In the genomic region with DNA sequence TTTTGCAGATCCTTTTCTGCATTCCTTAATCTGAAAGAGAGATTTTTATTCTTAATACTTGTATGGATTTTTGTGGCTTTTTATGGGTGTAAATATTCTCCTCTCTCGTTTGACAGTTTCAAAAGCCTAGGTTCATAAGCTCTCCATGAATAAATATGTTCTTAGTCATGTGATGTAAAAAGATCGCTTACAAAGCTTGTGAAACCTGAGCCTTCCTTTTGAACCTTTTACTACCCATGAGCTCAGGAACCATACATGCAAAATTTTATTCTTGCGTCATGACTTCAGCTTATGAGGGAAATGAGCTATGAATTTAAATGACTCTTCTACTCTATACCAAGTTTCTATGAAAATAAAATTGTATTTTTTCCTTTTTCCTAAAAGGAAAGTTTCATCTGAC, we compare ENCODE assay signal across 12 cellular contexts.
A peak's percentile ranks its signal among the peaks of the same experiment; 100 is the strongest.
DNase-seq lines count a peak whose midpoint lies in the region; FAIRE-seq and TF ChIP-seq lines count a peak whose summit lies in the region.
"Had no signal": no experiment of that assay in that cellular context is flagged by ENCODE, and none has a peak within 500 bp of the region (broad histone marks: within the 10 kb centered on the region; RNA-seq: fewer than 3 reads in every experiment).

No MANE protein-coding gene starts in this region.

- no peaks in the 10 kb centered on the region for H3K9me3 Mint-ChIP-seq in activated T-cell treated with anti-CD3 and anti-CD28 coated beads, Interleukin-2, amount 50 U/mL, for 24 hours

- H3K27me3 Mint-ChIP-seq in activated T-cell treated with anti-CD3 and anti-CD28 coated beads, Interleukin-2, amount 50 U/mL, for 24 hours: no peaks in the 10 kb centered on the region

- no peak overlapping the region for H3K4me3 Mint-ChIP-seq in activated T-cell treated with anti-CD3 and anti-CD28 coated beads, Interleukin-2, amount 50 U/mL, for 24 hours

- no peaks in the 10 kb centered on the region for H3K36me3 Mint-ChIP-seq in activated T-cell treated with anti-CD3 and anti-CD28 coated beads, Interleukin-2, amount 50 U/mL, for 24 hours (ENCODE audit: low read depth)

- TF ChIP-seq POLR2A in H54 (IDR thresholded peaks at IDR 0.05; ENCODE audit: low read depth, low read length): no peak

- DNase-seq in H54 (ENCODE audit: insufficient read length, low spot score) (no peak), NCI-H1092 (lab: John Stamatoyannopoulos, UW) (peak; percentile 32), NOMO-1 treated with dmso at 0.1 percent for 144 hours (lab: John Stamatoyannopoulos, UW; ENCODE audit: unreplicated experiment) (peak; percentile 16), fibroblast of villous mesenchyme (ENCODE audit: low read depth) (peak; percentile 77), middle frontal gyrus (ENCODE audit: extremely low spot score, low spot score) (no peak)
- DNase-seq in activated CD4-positive, CD25-positive, alpha-beta regulatory T cell (lab: John Stamatoyannopoulos, UW): no peak
- no peak for DNase-seq in activated T-cell treated with anti-CD3 and anti-CD28 coated beads, Interleukin-2, amount 50 U/mL, for 24 hours
- DNase-seq in activated CD4-positive, alpha-beta T cell treated with anti-CD3 and anti-CD28 coated beads for 48 hours: no peak
- DNase-seq: Calu3, heart left ventricle, right cardiac atrium had no signal

- peaks cover 10% of the 10 kb centered on the region for H3K4me1 Mint-ChIP-seq in activated T-cell treated with anti-CD3 and anti-CD28 coated beads, Interleukin-2, amount 50 U/mL, for 24 hours (ENCODE audit: low read depth)

- no peak overlapping the region for H3K4me3 ChIP-seq in fibroblast of villous mesenchyme (ENCODE audit: low read depth, low read length)
- H3K4me3 ChIP-seq: heart left ventricle had no signal

- TF ChIP-seq CTCF in fibroblast of villous mesenchyme (IDR thresholded peaks at IDR 0.05; ENCODE audit: insufficient read depth, low read depth, low read length): no peak

- peak; percentile 45 for FAIRE-seq in H54 (lab: Jason Lieb, UNC)
- FAIRE-seq: TTC549 had no signal

- H3K27ac Mint-ChIP-seq in activated T-cell treated with anti-CD3 and anti-CD28 coated beads, Interleukin-2, amount 50 U/mL, for 24 hours: no peak overlapping the region

Comparison
In these comparisons a context has a peak if more than half of its experiments do, and no peak if none do; other contexts are left out.
1. DNase-seq: peak in NCI-H1092 (single experiment), NOMO-1 treated with dmso at 0.1 percent for 144 hours (single experiment) and fibroblast of villous mesenchyme (single experiment); none in H54 (single experiment), activated CD4-positive, CD25-positive, alpha-beta regulatory T cell (0 of 4), middle frontal gyrus (single experiment), activated T-cell treated with anti-CD3 and anti-CD28 coated beads, Interleukin-2, amount 50 U/mL, for 24 hours (single experiment) and activated CD4-positive, alpha-beta T cell treated with anti-CD3 and anti-CD28 coated beads for 48 hours (single experiment).